Comparison of ENCODE assay signal across 8 cellular contexts in the genomic region with DNA sequence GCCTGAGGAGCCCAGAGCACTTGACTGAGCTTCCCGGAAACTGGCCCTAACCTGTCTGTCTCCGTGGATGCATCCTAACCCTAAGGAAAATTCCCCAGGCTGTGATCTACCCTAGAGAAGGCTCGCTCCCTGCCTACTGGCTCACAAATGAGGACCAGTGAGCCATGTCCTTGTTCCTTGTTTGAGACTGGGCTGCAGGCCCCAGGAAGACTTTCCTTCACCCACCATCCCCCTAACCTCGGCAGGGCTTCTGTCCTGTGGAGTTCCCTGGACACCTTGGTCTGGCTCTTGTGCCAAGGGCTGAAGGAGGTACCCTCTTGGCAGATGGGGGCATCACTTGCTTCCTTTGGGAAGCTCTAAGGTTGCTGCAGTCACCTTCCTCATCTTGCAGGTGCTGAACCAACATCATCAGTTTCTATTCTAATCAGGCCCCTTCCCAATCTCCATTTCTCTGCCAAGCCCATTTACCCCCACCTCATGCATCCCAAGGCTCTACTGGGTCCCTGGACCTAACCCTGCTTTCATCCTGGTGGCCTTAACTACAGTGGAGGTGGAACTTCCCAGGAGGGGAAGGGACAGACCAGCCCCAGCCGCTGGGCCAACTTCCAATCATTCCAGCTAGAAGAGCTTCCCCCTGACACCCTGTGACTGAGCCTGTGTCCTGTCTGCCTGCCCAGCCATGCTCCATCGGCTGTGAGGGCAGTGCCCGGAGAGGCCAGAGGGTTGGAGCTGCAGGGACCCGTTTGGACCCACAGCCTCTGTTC. TPM values are rescaled to one million over a fixed set of nuclear protein-coding genes. Genes with fewer than 3 reads are reported as not detected.
DNase-seq lines count a peak whose midpoint lies in the region; TF ChIP-seq lines count a peak whose summit lies in the region.

No MANE protein-coding gene starts in this region.

- peaks cover 35% of the 10 kb centered on the region for H3K36me3 Mint-ChIP-seq in nephron progenitor cell (ENCODE audit: low read depth)

- H3K27me3 ChIP-seq in BJ (ENCODE audit: control insufficient read depth, insufficient read depth, low read length) (no peaks in the 10 kb centered on the region), PC-9 (ENCODE audit: insufficient read depth, low read depth) (no peaks in the 10 kb centered on the region)

- no peaks in the 10 kb centered on the region for H3K9me3 Mint-ChIP-seq in nephron progenitor cell

- H3K4me2 ChIP-seq in PC-9, result peak overlapping the region; percentile 93

- peak overlapping the region; percentile 98 for H3K27ac Mint-ChIP-seq in nephron progenitor cell

- TF ChIP-seq CTCF in BJ (IDR thresholded peaks at IDR 0.05; ENCODE audit: insufficient read depth, low read depth, low read length) (no peak), PC-9 (conservative IDR thresholded peaks at IDR 0.05) (no peak), nephron progenitor cell (IDR thresholded peaks at IDR 0.05) (no peak)

- H2AFZ ChIP-seq in PC-9, result no peak overlapping the region

- H3K27me3 Mint-ChIP-seq in nephron progenitor cell (ENCODE audit: low read depth, poor library complexity), result peaks cover 6% of the 10 kb centered on the region

- BruUV-seq in PC-9 (replicated peaks; lab: Mats Ljungman, UMichigan), result no TSS peak

- no peak overlapping the region for H3K27ac ChIP-seq in PC-9
- peak overlapping the region; percentile 78 for H3K27ac ChIP-seq in epithelial cell of prostate

- peaks cover 44% of the 10 kb centered on the region; the same call in 1 of the 2 replicates for H3F3A ChIP-seq in PC-9 (ENCODE audit: insufficient read depth, low read depth)

- peaks cover 22% of the 10 kb centered on the region for H3K36me3 ChIP-seq in BJ (ENCODE audit: control insufficient read depth, insufficient read depth, low read length)
- peaks cover 16% of the 10 kb centered on the region for H3K36me3 ChIP-seq in PC-9 (ENCODE audit: low read depth)

- H3K4me3 ChIP-seq in BJ (ENCODE audit: low read depth, low read length) (peak overlapping the region; percentile 59), PC-9 (peak overlapping the region; percentile 84; the same call in 1 of the 2 replicates)

- H3K4me1 ChIP-seq in PC-9 (replicated peaks; ENCODE audit: insufficient read depth), result peaks cover 8% of the 10 kb centered on the region; the same call in 1 of the 2 replicates

- H3K4me1 Mint-ChIP-seq in nephron progenitor cell, result peaks cover 45% of the 10 kb centered on the region

- H4K20me1 ChIP-seq in PC-9 (ENCODE audit: insufficient read depth), result 0 out of 2 replicates have a peak, but pooled peaks cover 3% of the 10 kb centered on the region

- CTCF ChIA-PET in BJ (lab: Yijun Ruan, JAX) (interaction anchor here (1.1 kb wide), 1 partner anchor 40 kb away, joined by 5 read pairs; no protein-coding TSS in a partner anchor), PC-9 (lab: Charles Lee) (interaction anchor here (0.9 kb wide), 1 partner anchor 167 kb away, joined by 4 read pairs; no protein-coding TSS in a partner anchor)

- peaks cover 3% of the 10 kb centered on the region for H3K79me2 ChIP-seq in PC-9 (ENCODE audit: low read depth)

- no peaks in the 10 kb centered on the region for H3K9me3 ChIP-seq in PC-9 (ENCODE audit: insufficient read depth, low read depth)

- no peaks in the 10 kb centered on the region for H3K9me2 ChIP-seq in PC-9 (ENCODE audit: insufficient read depth)

- intact Hi-C loops in PC-9 (cut with micrococcal nuclease; ENCODE audit: unreplicated experiment), result loop anchor here (5.0 kb wide), 2 partner anchors 32 to 38 kb away; a partner anchor contains a TSS

- POLR2A ChIA-PET in BJ (lab: Charles Lee) (no interaction called here), PC-9 (lab: Charles Lee; ENCODE audit: unreplicated experiment) (interaction anchor here (0.6 to 1.5 kb wide), 4 partner anchors 26 to 43 kb away, joined by 3 to 6 read pairs (median 4); a partner anchor contains a TSS)

- no peak for DNase-seq in BJ (ENCODE audit: low read depth)
- DNase-seq in PC-9, result no peak
- no peak for DNase-seq in epithelial cell of prostate (ENCODE audit: low read depth, low spot score)
- DNase-seq in nephron progenitor cell, result no peak
- no peak for DNase-seq in mesenteric fat pad (ENCODE audit: low spot score)
- DNase-seq in COLO668 (lab: John Stamatoyannopoulos, UW; ENCODE audit: unreplicated experiment), result no peak
- DNase-seq in foreskin melanocyte, result no peak
- DNase-seq in stimulated activated CD8-positive, alpha-beta memory T cell treated with anti-CD3 and anti-CD28 coated beads, Interleukin-4, amount 100 ng/mL, for 48 hours, result no peak

- peak overlapping the region; percentile 94 for H3K4me3 Mint-ChIP-seq in nephron progenitor cell

RNA-seq across cellular contexts. Expression of a gene that starts 12.4 kb away (rescaled TPM):
- polyA plus RNA-seq in BJ (2011; rRNA removed), result 64.7 and 82.4 TPM in 2 replicates
- 54.9 and 73.4 TPM in 2 replicates for polyA minus RNA-seq in BJ (2011; rRNA and poly(A)+ RNA removed)
- total RNA-seq in PC-9 (2021) (149 and 178 TPM in 2 replicates), mesenteric fat pad (97.5 TPM)

RNA-seq across cellular contexts. Expression of a gene that starts 12.5 kb away (rescaled TPM):
- polyA plus RNA-seq in BJ (2011; rRNA removed), result 4.6 and 6.0 TPM in 2 replicates
- 6.1 and 8.0 TPM in 2 replicates for polyA minus RNA-seq in BJ (2011; rRNA and poly(A)+ RNA removed)
- total RNA-seq in PC-9 (2021) (21.7 and 25.6 TPM in 2 replicates), mesenteric fat pad (10.4 TPM)

RNA-seq across cellular contexts. Expression of a gene that starts 12.7 kb away (rescaled TPM):
- 4.7 and 5.0 TPM in 2 replicates for polyA plus RNA-seq in BJ (2011; rRNA removed)
- polyA minus RNA-seq in BJ (2011; rRNA and poly(A)+ RNA removed), result 2.9 and 3.9 TPM in 2 replicates
- total RNA-seq in PC-9 (2021) (17.9 and 19.9 TPM in 2 replicates), mesenteric fat pad (2.2 TPM)

RNA-seq across cellular contexts. Expression of a gene that starts 26.3 kb away (rescaled TPM):
- polyA plus RNA-seq in BJ (2011; rRNA removed), result 24.9 and 32.4 TPM in 2 replicates
- 12.2 and 20.6 TPM in 2 replicates for polyA minus RNA-seq in BJ (2011; rRNA and poly(A)+ RNA removed)
- total RNA-seq in PC-9 (2021) (66.1 and 67.3 TPM in 2 replicates), mesenteric fat pad (20.8 TPM)
